In the genomic region with DNA sequence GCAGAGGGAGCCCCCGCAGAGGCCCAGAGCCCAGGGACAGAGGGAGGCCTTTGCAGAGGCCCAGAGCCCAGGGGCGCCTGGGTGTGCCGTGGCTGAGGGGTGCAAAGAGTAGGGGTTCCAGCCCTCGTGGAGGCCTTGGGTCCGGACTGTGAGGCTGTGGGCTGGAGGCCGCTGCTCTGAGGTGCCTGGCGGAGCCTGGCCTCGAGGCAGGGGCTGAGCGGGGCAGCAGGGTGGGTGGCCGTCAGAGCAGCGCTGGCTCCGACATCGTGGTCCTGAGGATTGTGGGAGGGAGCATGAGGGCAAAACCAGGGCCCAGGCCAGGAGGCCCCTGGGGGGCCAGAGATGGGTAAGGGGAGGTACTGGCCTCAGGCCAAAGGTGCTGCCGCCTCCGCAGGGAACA, we compare ENCODE assay signal across 19 cellular contexts. TPM values are rescaled to one million over a fixed set of nuclear protein-coding genes. Genes with fewer than 3 reads are reported as not detected.
DNase-seq lines count a peak whose midpoint lies in the region; ATAC-seq, FAIRE-seq and TF ChIP-seq lines count a peak whose summit lies in the region.
"Had no signal": no experiment of that assay in that cellular context is flagged by ENCODE, and none has a peak within 500 bp of the region (broad histone marks: within the 10 kb centered on the region; RNA-seq: fewer than 3 reads in every experiment).

No MANE protein-coding gene starts in this region.

- no TSS peak for BruUV-seq in K562 (replicated peaks; lab: Mats Ljungman, UMichigan)

- H3K27me3 ChIP-seq in left ventricle myocardium inferior (ENCODE audit: low read depth) = no peaks in the 10 kb centered on the region
- H3K27me3 ChIP-seq in right cardiac atrium (ENCODE audit: control insufficient read depth, insufficient read depth) = no peaks in the 10 kb centered on the region
- no peaks in the 10 kb centered on the region for H3K27me3 ChIP-seq in K562 (ENCODE audit: control insufficient read depth in 2 of 2, insufficient read depth in 2 of 2, low read length in 2 of 2)
- no peaks in the 10 kb centered on the region for H3K27me3 ChIP-seq in prostate gland (replicated peaks; ENCODE audit: insufficient read depth)
- no peaks in the 10 kb centered on the region for H3K27me3 ChIP-seq in vagina
- H3K27me3 ChIP-seq: BE2C had no signal

- H3K9me3 ChIP-seq in left ventricle myocardium inferior (replicated peaks) (no peaks in the 10 kb centered on the region), right cardiac atrium (ENCODE audit: control insufficient read depth, low read length) (no peaks in the 10 kb centered on the region), K562 (replicated peaks; ENCODE audit: control insufficient read depth, insufficient read depth, low read depth, low read length) (no peaks in the 10 kb centered on the region), prostate gland (no peaks in the 10 kb centered on the region), vagina (no peaks in the 10 kb centered on the region)
- H3K9me3 ChIP-seq: BE2C had no signal

- H3K79me2 ChIP-seq in K562 (ENCODE audit: control insufficient read depth, insufficient read depth, low read length) = no peaks in the 10 kb centered on the region

- DNase-seq in left ventricle myocardium inferior = no peak
- DNase-seq in right cardiac atrium = no peak
- DNase-seq in K562 (ENCODE audit: extremely low read depth in 1 of 4, low spot score in 3 of 4) = no peak
- no peak for DNase-seq in prostate gland (ENCODE audit: low spot score)
- DNase-seq in vagina (ENCODE audit: extremely low spot score in 2 of 2) = no peak
- no peak for DNase-seq in SKM-1 treated with dmso at 0.1 percent for 144 hours (lab: John Stamatoyannopoulos, UW; ENCODE audit: unreplicated experiment)
- no peak for DNase-seq in frontal cortex (ENCODE audit: low spot score in 2 of 2)
- DNase-seq in NCI-H69 (lab: John Stamatoyannopoulos, UW) = no peak
- DNase-seq: ACHN; BE2C; Calu3; CD4-positive, alpha-beta memory T cell; DMS79 treated with DMSO at 0.1 percent for 48 hours; GF-D8; H9 had no signal

- no peak overlapping the region for H3K4me2 ChIP-seq in K562 (ENCODE audit: insufficient read depth, low read length)

- no peak for TF ChIP-seq CTCF in left ventricle myocardium inferior (IDR thresholded peaks at IDR 0.05; ENCODE audit: borderline replicate concordance)
- no peak for TF ChIP-seq CTCF in K562 (IDR thresholded peaks at IDR 0.05 in 2 of 3, conservative IDR thresholded peaks at IDR 0.05 in 1 of 3; ENCODE audit: insufficient read depth in 2 of 3, low read depth in 1 of 3, low read length in 3 of 3)
- no peak for TF ChIP-seq CTCF in prostate gland (IDR thresholded peaks at IDR 0.05)
- no peak for TF ChIP-seq CTCF in vagina (IDR thresholded peaks at IDR 0.05)

- in situ Hi-C loops in K562 (cut with MboI) = loop anchor here (10.0 kb wide), 1 partner anchor 64 kb away; a partner anchor contains a TSS

- H3K9me1 ChIP-seq in K562 (ENCODE audit: control insufficient read depth, insufficient read depth, low read length) = no peaks in the 10 kb centered on the region

- TF ChIP-seq POLR2A in K562 (conservative IDR thresholded peaks at IDR 0.05) (no peak), prostate gland (IDR thresholded peaks at IDR 0.05) (no peak), vagina (IDR thresholded peaks at IDR 0.05) (no peak)

- peak overlapping the region; percentile 65 for H3K27ac ChIP-seq in left ventricle myocardium inferior (replicated peaks)
- no peak overlapping the region for H3K27ac ChIP-seq in right cardiac atrium (ENCODE audit: low read length)
- no peak overlapping the region for H3K27ac ChIP-seq in K562 (ENCODE audit: extremely low read depth, low read depth, low read length)
- peak overlapping the region; percentile 67 to 88 for H3K27ac ChIP-seq in prostate gland
- H3K27ac ChIP-seq in vagina = peak overlapping the region; percentile 47

- TF ChIP-seq RAD21 in K562 (CRISPR knock-in tag; conservative IDR thresholded peaks at IDR 0.05 in 1 of 2, IDR thresholded peaks at IDR 0.05 in 1 of 2) = no peak

- no peaks in the 10 kb centered on the region for H4K20me1 ChIP-seq in K562 (replicated peaks; ENCODE audit: control insufficient read depth, insufficient read depth, low read length)

- H2AFZ ChIP-seq in K562 (ENCODE audit: low read depth, low read length) = no peak overlapping the region

- no peak overlapping the region; a peak in 1 of 4 replicates for H3K9ac ChIP-seq in K562 (ENCODE audit: insufficient read depth in 1 of 2, low read depth in 2 of 2, low read length in 2 of 2)

- H3K4me1 ChIP-seq in left ventricle myocardium inferior (peaks cover 35% of the 10 kb centered on the region), right cardiac atrium (ENCODE audit: control insufficient read depth, insufficient read depth, low read length) (no peaks in the 10 kb centered on the region), K562 (replicated peaks in 1 of 2; ENCODE audit: control insufficient read depth in 2 of 2, insufficient read depth in 2 of 2, low read length in 2 of 2) (peaks cover 0 to 36% of the 10 kb centered on the region in 2 experiments; a peak in 2 of 5 replicates), prostate gland (replicated peaks) (peaks cover 26% of the 10 kb centered on the region), vagina (peaks cover 46% of the 10 kb centered on the region)

- H3K36me3 ChIP-seq in left ventricle myocardium inferior = peaks cover 81% of the 10 kb centered on the region
- H3K36me3 ChIP-seq in K562 (ENCODE audit: control insufficient read depth, insufficient read depth, low read length) = peaks cover 49% of the 10 kb centered on the region; the same call in 1 of the 3 replicates
- peaks cover 0 to 12% of the 10 kb centered on the region in 2 donors for H3K36me3 ChIP-seq in prostate gland
- peaks cover 0 to 49% of the 10 kb centered on the region in 2 donors for H3K36me3 ChIP-seq in vagina

- no peak for ATAC-seq in right cardiac atrium
- no peak for ATAC-seq in K562

- CTCF ChIA-PET in K562 (lab: Yijun Ruan, JAX; ENCODE audit: low intra/inter-chr PET ratio) = no interaction called here

- WGBS in right cardiac atrium = 86% methylated on average over 15 of the region's 15 CpGs
- WGBS in K562 (ENCODE audit: insufficient coverage, low coverage, missing lambda C conversion rate) = 88% methylated on average over 14 of the region's 15 CpGs
- 79% methylated on average over 15 of the region's 15 CpGs for WGBS in prostate gland

- intact Hi-C loops in left ventricle myocardium inferior (cut with micrococcal nuclease) (no loop called here), right cardiac atrium (cut with DNase I) (no loop called here), K562 (cut with micrococcal nuclease) (no loop called here), prostate gland (cut with DNase I) (no loop called here), vagina (cut with DNase I) (no loop called here)

- H3K4me3 ChIP-seq in left ventricle myocardium inferior (no peak overlapping the region), right cardiac atrium (ENCODE audit: low read length) (no peak overlapping the region), K562 (no peak overlapping the region), prostate gland (no peak overlapping the region), vagina (no peak overlapping the region)

- no peak for TF ChIP-seq EP300 in K562 (IDR thresholded peaks at IDR 0.05; ENCODE audit: low read length)

- FAIRE-seq in K562 (lab: Jason Lieb, UNC) (no peak), frontal cortex (lab: Jason Lieb, UNC) (no peak)
- FAIRE-seq: A204.1, H1, HTR-8/SVneo had no signal

- POLR2A ChIA-PET in K562 (lab: Yijun Ruan, JAX) = interaction anchor here (2.5 kb wide), 1 partner anchor 11 kb away, joined by 10 read pairs; no protein-coding TSS in a partner anchor

RNA-seq across cellular contexts. Expression of a gene that starts 33.4 kb away (rescaled TPM):
- total RNA-seq in left ventricle myocardium inferior = 80.1 TPM
- total RNA-seq in right cardiac atrium = 10 to 100 TPM; 67.3 to 72.4 (median 69.4) TPM
- polyA plus RNA-seq in right cardiac atrium = 34.7 TPM
- 274 and 710 TPM in 2 replicates for total RNA-seq in K562 (2011; cell fraction: chromatin; rRNA removed; ENCODE audit: low replicate concordance)
- 311 and 338 TPM in 2 replicates for total RNA-seq in K562 (2011; cell fraction: nucleolus; rRNA removed)
- 244 and 254 TPM in 2 replicates for total RNA-seq in K562 (2011; cell fraction: nucleoplasm; rRNA removed)
- 20.3 and 28.1 TPM in 2 replicates for total RNA-seq in K562 (2014; rRNA removed)
- total RNA-seq in K562 (2014; rRNA removed; fragmentation: Illumina TruSeq; extraction: Trizol) = 15.0 and 20.1 TPM in 2 replicates
- 16.6 and 19.6 TPM in 2 replicates for total RNA-seq in K562 (2015; rRNA removed; fragmentation: Illumina TruSeq; extraction: Trizol)
- total RNA-seq in K562 (2021) = 65.8 and 68.1 TPM in 2 replicates
- 15.5 and 35.5 TPM in 2 replicates for polyA plus RNA-seq in K562 (2011; rRNA removed)
- polyA plus RNA-seq in K562 (2011; cell fraction: cytosol; rRNA removed) = 21.9 and 33.6 TPM in 2 replicates
- 157 and 220 TPM in 2 replicates for polyA plus RNA-seq in K562 (2011; cell fraction: nucleus; rRNA removed)
- 46.9 and 75.1 TPM in 2 replicates for polyA plus RNA-seq in K562 (2012)
- polyA plus RNA-seq in K562 (2014; fragmentation: Illumina TruSeq; extraction: Trizol) = 27.8 and 35.8 TPM in 2 replicates
- 1 to 10 TPM; 1.3 to 2.3 TPM for polyA plus RNA-seq in K562 (2014; fragmentation: Nextera tagmentation; extraction: Ambion mirVana)
- polyA plus RNA-seq in K562 (2014; rRNA removed) = 32.0 and 35.2 TPM in 2 replicates
- 41.8 and 43.8 TPM in 2 replicates for polyA minus RNA-seq in K562 (2011; rRNA and poly(A)+ RNA removed)
- polyA minus RNA-seq in K562 (2011; cell fraction: cytosol; rRNA and poly(A)+ RNA removed) = 49.2 and 80.8 TPM in 2 replicates
- 48.9 and 58.8 TPM in 2 replicates for polyA minus RNA-seq in K562 (2011; cell fraction: nucleus; rRNA and poly(A)+ RNA removed)
- 100 to 1,000 TPM in 1 of 2 donors, 10 to 100 TPM in 1; 86.3 to 168 TPM for total RNA-seq in prostate gland
- 78.6 TPM for total RNA-seq in vagina
- total RNA-seq in frontal cortex = 39.5 TPM

RNA-seq across cellular contexts. Expression of a gene that starts 33.6 kb away (rescaled TPM):
- total RNA-seq in left ventricle myocardium inferior = 21.7 TPM
- 10 to 100 TPM in 3 of 4 donors, 1 to 10 TPM in 1; 4.3 to 14.0 (median 12.5) TPM for total RNA-seq in right cardiac atrium
- polyA plus RNA-seq in right cardiac atrium = 21.3 TPM
- 7.3 and 19.8 TPM in 2 replicates for total RNA-seq in K562 (2011; cell fraction: chromatin; rRNA removed; ENCODE audit: low replicate concordance)
- 25.7 and 29.0 TPM in 2 replicates for total RNA-seq in K562 (2011; cell fraction: nucleolus; rRNA removed)
- total RNA-seq in K562 (2011; cell fraction: nucleoplasm; rRNA removed) = 12.0 and 20.0 TPM in 2 replicates
- 58.8 and 76.7 TPM in 2 replicates for total RNA-seq in K562 (2014; rRNA removed)
- 3.6 and 6.7 TPM in 2 replicates for total RNA-seq in K562 (2014; rRNA removed; fragmentation: Illumina TruSeq; extraction: Trizol)
- total RNA-seq in K562 (2015; rRNA removed; fragmentation: Illumina TruSeq; extraction: Trizol) = 27.9 and 30.6 TPM in 2 replicates
- total RNA-seq in K562 (2021) = 43.5 and 54.2 TPM in 2 replicates
- 17.6 and 27.0 TPM in 2 replicates for polyA plus RNA-seq in K562 (2011; rRNA removed)
- 49.2 and 100 TPM in 2 replicates for polyA plus RNA-seq in K562 (2011; cell fraction: cytosol; rRNA removed)
- polyA plus RNA-seq in K562 (2011; cell fraction: nucleus; rRNA removed) = 20.3 and 30.8 TPM in 2 replicates
- 27.8 and 29.2 TPM in 2 replicates for polyA plus RNA-seq in K562 (2012)
- 11.4 and 20.2 TPM in 2 replicates for polyA plus RNA-seq in K562 (2014; fragmentation: Illumina TruSeq; extraction: Trizol)
- polyA plus RNA-seq in K562 (2014; fragmentation: Nextera tagmentation; extraction: Ambion mirVana) = 1 to 10 TPM; 1.1 to 4.7 TPM
- polyA plus RNA-seq in K562 (2014; rRNA removed) = 45.0 and 52.8 TPM in 2 replicates
- 5.4 and 8.8 TPM in 2 replicates for polyA minus RNA-seq in K562 (2011; rRNA and poly(A)+ RNA removed)
- polyA minus RNA-seq in K562 (2011; cell fraction: cytosol; rRNA and poly(A)+ RNA removed) = 14.4 and 19.7 TPM in 2 replicates
- polyA minus RNA-seq in K562 (2011; cell fraction: nucleus; rRNA and poly(A)+ RNA removed) = 7.1 TPM in 2 replicates
- total RNA-seq in prostate gland = 10 to 100 TPM; 16.4 to 24.9 TPM
- total RNA-seq in vagina = 28.5 TPM
- total RNA-seq in frontal cortex = 33.4 TPM

RNA-seq across cellular contexts. Expression of a gene that starts 54.5 kb away (rescaled TPM):
- total RNA-seq in left ventricle myocardium inferior (83.9 TPM), right cardiac atrium (100 to 1,000 TPM in 2 of 4 donors, 10 to 100 TPM in 2; 95.9 to 111 (median 99.1) TPM), K562 (2014; rRNA removed) (35.9 and 37.1 TPM in 2 replicates), K562 (2014; rRNA removed; fragmentation: Illumina TruSeq; extraction: Trizol) (4.5 and 7.0 TPM in 2 replicates), K562 (2015; rRNA removed; fragmentation: Illumina TruSeq; extraction: Trizol) (20.2 and 23.9 TPM in 2 replicates), K562 (2021) (65.5 and 93.5 TPM in 2 replicates), prostate gland (100 to 1,000 TPM; 205 to 349 TPM), vagina (153 TPM), frontal cortex (58.3 TPM)
- polyA plus RNA-seq in right cardiac atrium (98.4 TPM), K562 (2011; rRNA removed) (12.6 and 21.4 TPM in 2 replicates), K562 (2014; fragmentation: Illumina TruSeq; extraction: Trizol) (6.9 and 21.8 TPM in 2 replicates), K562 (2014; fragmentation: Nextera tagmentation; extraction: Ambion mirVana) (under 1 TPM; 0.23 to 0.28 TPM), K562 (2014; rRNA removed) (42.3 and 54.4 TPM in 2 replicates)
- total RNA-seq in K562 (2011; cell fraction: chromatin; rRNA removed; ENCODE audit: low replicate concordance) = 153 and 616 TPM in 2 replicates
- total RNA-seq in K562 (2011; cell fraction: nucleolus; rRNA removed) = 429 and 449 TPM in 2 replicates
- 168 and 178 TPM in 2 replicates for total RNA-seq in K562 (2011; cell fraction: nucleoplasm; rRNA removed)
- polyA plus RNA-seq in K562 (2011; cell fraction: cytosol; rRNA removed) = 19.4 and 51.6 TPM in 2 replicates
- 204 and 342 TPM in 2 replicates for polyA plus RNA-seq in K562 (2011; cell fraction: nucleus; rRNA removed)
- polyA plus RNA-seq in K562 (2012) = 41.5 and 96.4 TPM in 2 replicates
- polyA minus RNA-seq in K562 (2011; rRNA and poly(A)+ RNA removed) = 11.9 and 18.2 TPM in 2 replicates
- polyA minus RNA-seq in K562 (2011; cell fraction: cytosol; rRNA and poly(A)+ RNA removed) = 46.2 and 53.6 TPM in 2 replicates
- 87.5 and 110 TPM in 2 replicates for polyA minus RNA-seq in K562 (2011; cell fraction: nucleus; rRNA and poly(A)+ RNA removed)

RNA-seq across cellular contexts. Expression of a gene that starts 54.5 kb away (rescaled TPM):
- total RNA-seq in left ventricle myocardium inferior = 221 TPM
- total RNA-seq in right cardiac atrium = 100 to 1,000 TPM; 131 to 257 (median 158) TPM
- polyA plus RNA-seq in right cardiac atrium = 228 TPM
- total RNA-seq in K562 (2011; cell fraction: chromatin; rRNA removed; ENCODE audit: low replicate concordance) = 6.2 and 27.3 TPM in 2 replicates
- 16.4 and 21.7 TPM in 2 replicates for total RNA-seq in K562 (2011; cell fraction: nucleolus; rRNA removed)
- total RNA-seq in K562 (2011; cell fraction: nucleoplasm; rRNA removed) = 7.1 and 12.7 TPM in 2 replicates
- 23.4 and 34.2 TPM in 2 replicates for total RNA-seq in K562 (2014; rRNA removed)
- 2.0 and 2.6 TPM in 2 replicates for total RNA-seq in K562 (2014; rRNA removed; fragmentation: Illumina TruSeq; extraction: Trizol)
- total RNA-seq in K562 (2015; rRNA removed; fragmentation: Illumina TruSeq; extraction: Trizol) = 11.2 and 12.9 TPM in 2 replicates
- total RNA-seq in K562 (2021) = 42.0 and 44.1 TPM in 2 replicates
- 12.5 and 16.4 TPM in 2 replicates for polyA plus RNA-seq in K562 (2011; rRNA removed)
- polyA plus RNA-seq in K562 (2011; cell fraction: cytosol; rRNA removed) = 20.6 and 61.9 TPM in 2 replicates
- 19.3 and 38.5 TPM in 2 replicates for polyA plus RNA-seq in K562 (2011; cell fraction: nucleus; rRNA removed)
- polyA plus RNA-seq in K562 (2012) = 22.8 and 27.9 TPM in 2 replicates
- polyA plus RNA-seq in K562 (2014; fragmentation: Illumina TruSeq; extraction: Trizol) = 8.5 and 24.9 TPM in 2 replicates
- polyA plus RNA-seq in K562 (2014; fragmentation: Nextera tagmentation; extraction: Ambion mirVana) = under 1 TPM; 0.15 to 0.38 TPM
- polyA plus RNA-seq in K562 (2014; rRNA removed) = 29.4 and 29.5 TPM in 2 replicates
- 2.7 and 6.3 TPM in 2 replicates for polyA minus RNA-seq in K562 (2011; rRNA and poly(A)+ RNA removed)
- 21.2 and 23.6 TPM in 2 replicates for polyA minus RNA-seq in K562 (2011; cell fraction: cytosol; rRNA and poly(A)+ RNA removed)
- polyA minus RNA-seq in K562 (2011; cell fraction: nucleus; rRNA and poly(A)+ RNA removed) = 7.3 and 8.8 TPM in 2 replicates
- 100 to 1,000 TPM; 118 to 170 TPM for total RNA-seq in prostate gland
- total RNA-seq in vagina = 44.7 TPM
- total RNA-seq in frontal cortex = 13.5 TPM
- polyA plus RNA-seq: IgD-negative memory B cell had no signal

Comparison
In these comparisons a context has a peak if more than half of its experiments do, and no peak if none do; other contexts are left out.
1. H3K27ac ChIP-seq: peak in left ventricle myocardium inferior (single experiment), prostate gland (2 of 2) and vagina (single experiment); none in right cardiac atrium (single experiment) and K562 (single experiment).